In genomic region chr10:69045441-69046300, GRCh38 we compare ENCODE assay signal across 9 cellular contexts. TPM values are rescaled to one million over a fixed set of nuclear protein-coding genes. Genes with fewer than 3 reads are reported as not detected.
DNase-seq lines count a peak whose midpoint lies in the region; ATAC-seq and TF ChIP-seq lines count a peak whose summit lies in the region.
"Had no signal": no experiment of that assay in that cellular context is flagged by ENCODE, and none has a peak within 500 bp of the region (broad histone marks: within the 10 kb centered on the region; RNA-seq: fewer than 3 reads in every experiment).

No MANE protein-coding gene starts in this region.

- no peak for TF ChIP-seq CTCF in PC-3 (conservative IDR thresholded peaks at IDR 0.05; ENCODE audit: low read depth, low read length)
- no peak for TF ChIP-seq CTCF in choroid plexus epithelial cell (conservative IDR thresholded peaks at IDR 0.05; ENCODE audit: low read depth, low read length)

- H2AFZ ChIP-seq in PC-3 (ENCODE audit: low read length), result peak overlapping the region; percentile 8

- no peak overlapping the region for H3K27ac ChIP-seq in PC-3 (ENCODE audit: low read length)
- H3K27ac ChIP-seq: A549 had no signal

- no peaks in the 10 kb centered on the region for H4K20me1 ChIP-seq in PC-3 (ENCODE audit: low read length)

- no TSS peak for BruUV-seq in PC-3 (replicated peaks; lab: Mats Ljungman, UMichigan)

- peak; percentile 38 for DNase-seq in NK-92 treated with Interleukin-12 subunit alpha and Interleukin-12 subunit beta, amount 100 ng/mL, for 24 hours (lab: John Stamatoyannopoulos, UW)
- DNase-seq in NK-92 (lab: John Stamatoyannopoulos, UW; ENCODE audit: unreplicated experiment), result no peak
- DNase-seq in PC-3, result peak; percentile 68
- peak; percentile 81 for DNase-seq in choroid plexus epithelial cell (ENCODE audit: low read depth)
- DNase-seq in stimulated activated naive CD8-positive, alpha-beta T cell treated with anti-CD3 and anti-CD28 coated beads, Interleukin-15, Interleukin-2, amounts not matched to agents 100 U/mL and 50 U/mL, for 24 hours, result no peak
- DNase-seq in DMS114 treated with DMSO at 0.1 percent for 48 hours (lab: John Stamatoyannopoulos, UW; ENCODE audit: unreplicated experiment), result no peak
- no peak for DNase-seq in activated CD4-positive, CD25-positive, alpha-beta regulatory T cell treated with anti-CD3 and anti-CD28 coated beads, Interleukin-2, amount 50 U/mL, for 72 hours

- H3K9me3 ChIP-seq in PC-3 (ENCODE audit: low read length), result no peaks in the 10 kb centered on the region
- H3K9me3 ChIP-seq: A549 had no signal

- CTCF ChIA-PET in PC-3 (lab: Charles Lee), result no interaction called here

- peaks cover 10% of the 10 kb centered on the region; the same call in 1 of the 2 replicates for H3K4me1 ChIP-seq in PC-3 (ENCODE audit: insufficient read depth, low read length)
- H3K4me1 ChIP-seq: A549 had no signal

- no peak overlapping the region for H3K4me2 ChIP-seq in PC-3 (ENCODE audit: low read length)
- H3K4me2 ChIP-seq: A549 had no signal

- no peak overlapping the region for H3K4me3 ChIP-seq in PC-3 (ENCODE audit: low read length)
- no peak overlapping the region for H3K4me3 ChIP-seq in choroid plexus epithelial cell (ENCODE audit: low read depth, low read length)
- H3K4me3 ChIP-seq: A549 had no signal

- no peaks in the 10 kb centered on the region for H3F3A ChIP-seq in PC-3 (ENCODE audit: low read length, unreplicated experiment)

- intact Hi-C loops in PC-3 (cut with micrococcal nuclease), result no loop called here

- no peaks in the 10 kb centered on the region for H3K79me2 ChIP-seq in PC-3 (ENCODE audit: low read length)

- ATAC-seq in HG02938 (IDR thresholded peaks at IDR 0.05; ENCODE audit: unreplicated experiment) (peak; percentile 63), PC-3 (peak; percentile 21; the same call in 1 of the 2 replicates)
- ATAC-seq in stimulated activated naive CD8-positive, alpha-beta T cell treated with anti-CD3 and anti-CD28 coated beads, Interleukin-15, Interleukin-2, amounts not matched to agents 100 U/mL and 50 U/mL, for 24 hours, result peak; percentile 84

- H3K27me3 ChIP-seq in PC-3 (ENCODE audit: low read length), result no peaks in the 10 kb centered on the region

- no peaks in the 10 kb centered on the region for H3K9me2 ChIP-seq in PC-3 (replicated peaks; ENCODE audit: low read length)

- no peaks in the 10 kb centered on the region for H3K36me3 ChIP-seq in PC-3 (ENCODE audit: low read depth, low read length)

- H3K9ac ChIP-seq in PC-3 (ENCODE audit: low read length), result no peak overlapping the region

- POLR2A ChIA-PET in PC-3 (lab: Charles Lee; ENCODE audit: unreplicated experiment), result no interaction called here

RNA-seq across cellular contexts. Expression of gene SRGN, which starts 42.2 kb away (rescaled TPM):
- total RNA-seq in PC-3 (2014; rRNA removed), result 346 and 422 TPM in 2 replicates

RNA-seq across cellular contexts. Expression of gene KIFBP, which starts 57.1 kb away (rescaled TPM):
- total RNA-seq in PC-3 (2014; rRNA removed), result 65.9 and 72.9 TPM in 2 replicates

Comparison
In these comparisons a context has a peak if more than half of its experiments do, and no peak if none do; other contexts are left out.
1. DNase-seq: peak in NK-92 treated with Interleukin-12 subunit alpha and Interleukin-12 subunit beta, amount 100 ng/mL, for 24 hours (single experiment), PC-3 (single experiment) and choroid plexus epithelial cell (single experiment); none in NK-92 (single experiment), stimulated activated naive CD8-positive, alpha-beta T cell treated with anti-CD3 and anti-CD28 coated beads, Interleukin-15, Interleukin-2, amounts not matched to agents 100 U/mL and 50 U/mL, for 24 hours (single experiment), DMS114 treated with DMSO at 0.1 percent for 48 hours (single experiment) and activated CD4-positive, CD25-positive, alpha-beta regulatory T cell treated with anti-CD3 and anti-CD28 coated beads, Interleukin-2, amount 50 U/mL, for 72 hours (single experiment).
2. ATAC-seq: peak in every context shown above with its lines; median percentile 84 in stimulated activated naive CD8-positive, alpha-beta T cell treated with anti-CD3 and anti-CD28 coated beads, Interleukin-15, Interleukin-2, amounts not matched to agents 100 U/mL and 50 U/mL, for 24 hours; 63 in HG02938; 21 in PC-3.